Comparison of ENCODE assay signal across 1 cellular context in the genomic region with DNA sequence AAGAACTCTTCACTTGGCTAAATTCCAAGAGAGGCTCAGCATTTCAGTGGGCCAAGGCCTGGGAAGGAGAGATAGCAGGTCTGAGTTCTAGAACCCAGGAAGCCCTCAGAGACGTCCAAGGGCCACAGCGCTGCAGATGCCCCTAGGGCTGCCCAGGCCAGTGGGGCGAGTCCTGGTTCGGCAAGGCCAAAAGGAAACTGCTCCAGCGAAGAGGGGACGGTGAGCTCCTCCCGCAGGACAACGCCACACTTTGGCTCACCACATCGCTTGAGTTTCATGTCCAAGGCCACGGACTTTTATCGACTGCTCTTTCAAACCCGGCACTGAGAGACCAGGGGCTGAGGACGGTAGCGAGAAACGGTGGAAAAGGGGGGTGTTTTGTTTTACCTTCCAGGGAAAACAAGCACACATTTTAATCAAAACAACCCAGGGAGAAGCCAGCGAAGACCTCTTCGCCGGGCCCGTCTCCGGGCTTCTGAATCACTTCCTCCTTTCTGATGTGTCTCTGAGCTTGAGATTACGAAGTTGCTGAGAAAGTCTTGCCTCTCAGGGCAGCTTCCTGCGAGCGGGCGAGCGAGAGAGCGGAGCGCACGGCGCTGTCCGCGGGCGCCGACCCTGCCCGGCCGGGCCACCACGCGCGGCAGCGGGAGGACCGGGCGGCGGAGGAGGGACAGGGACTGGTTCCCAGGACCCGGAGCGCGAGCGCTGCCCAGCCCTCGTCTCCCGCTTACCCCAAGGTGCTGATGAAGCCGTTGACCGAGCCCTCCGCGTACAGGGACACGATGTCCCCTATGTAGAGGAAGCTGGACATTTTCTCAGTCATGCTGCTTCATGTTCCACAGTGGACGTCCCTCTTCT.
TF ChIP-seq lines count a peak whose summit lies in the region.

No MANE protein-coding gene starts in this region.

TF ChIP-seq in K562, 482 proteins besides CTCF, POLR2A, EP300 and RAD21 (continued from another document and continues in another):
- TF ChIP-seq, protein P1, sequence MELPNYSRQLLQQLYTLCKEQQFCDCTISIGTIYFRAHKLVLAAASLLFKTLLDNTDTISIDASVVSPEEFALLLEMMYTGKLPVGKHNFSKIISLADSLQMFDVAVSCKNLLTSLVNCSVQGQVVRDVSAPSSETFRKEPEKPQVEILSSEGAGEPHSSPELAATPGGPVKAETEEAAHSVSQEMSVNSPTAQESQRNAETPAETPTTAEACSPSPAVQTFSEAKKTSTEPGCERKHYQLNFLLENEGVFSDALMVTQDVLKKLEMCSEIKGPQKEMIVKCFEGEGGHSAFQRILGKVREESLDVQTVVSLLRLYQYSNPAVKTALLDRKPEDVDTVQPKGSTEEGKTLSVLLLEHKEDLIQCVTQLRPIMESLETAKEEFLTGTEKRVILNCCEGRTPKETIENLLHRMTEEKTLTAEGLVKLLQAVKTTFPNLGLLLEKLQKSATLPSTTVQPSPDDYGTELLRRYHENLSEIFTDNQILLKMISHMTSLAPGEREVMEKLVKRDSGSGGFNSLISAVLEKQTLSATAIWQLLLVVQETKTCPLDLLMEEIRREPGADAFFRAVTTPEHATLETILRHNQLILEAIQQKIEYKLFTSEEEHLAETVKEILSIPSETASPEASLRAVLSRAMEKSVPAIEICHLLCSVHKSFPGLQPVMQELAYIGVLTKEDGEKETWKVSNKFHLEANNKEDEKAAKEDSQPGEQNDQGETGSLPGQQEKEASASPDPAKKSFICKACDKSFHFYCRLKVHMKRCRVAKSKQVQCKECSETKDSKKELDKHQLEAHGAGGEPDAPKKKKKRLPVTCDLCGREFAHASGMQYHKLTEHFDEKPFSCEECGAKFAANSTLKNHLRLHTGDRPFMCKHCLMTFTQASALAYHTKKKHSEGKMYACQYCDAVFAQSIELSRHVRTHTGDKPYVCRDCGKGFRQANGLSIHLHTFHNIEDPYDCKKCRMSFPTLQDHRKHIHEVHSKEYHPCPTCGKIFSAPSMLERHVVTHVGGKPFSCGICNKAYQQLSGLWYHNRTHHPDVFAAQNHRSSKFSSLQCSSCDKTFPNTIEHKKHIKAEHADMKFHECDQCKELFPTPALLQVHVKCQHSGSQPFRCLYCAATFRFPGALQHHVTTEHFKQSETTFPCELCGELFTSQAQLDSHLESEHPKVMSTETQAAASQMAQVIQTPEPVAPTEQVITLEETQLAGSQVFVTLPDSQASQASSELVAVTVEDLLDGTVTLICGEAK (IDR thresholded peaks at IDR 0.05), result no peak
- TF ChIP-seq, protein P1 (CRISPR knock-in tag; IDR thresholded peaks at IDR 0.05), result no peak
- TF ChIP-seq ZNF584 (CRISPR knock-in tag; IDR thresholded peaks at IDR 0.05; ENCODE audit: low read depth) (no peak), PURB (CRISPR knock-in tag; IDR thresholded peaks at IDR 0.05; ENCODE audit: low read depth) (no peak), RB1 (IDR thresholded peaks at IDR 0.05; ENCODE audit: low read depth) (peak; percentile 33; the same call in 1 of the 2 replicates), POLR2AphosphoS5 (IDR thresholded peaks at IDR 0.05; ENCODE audit: control insufficient read depth, insufficient read depth, low read depth, low read length) (peak; percentile 29; the same call in 1 of the 2 replicates), C11orf30 (IDR thresholded peaks at IDR 0.05; ENCODE audit: low read depth) (no peak), RBM34 (IDR thresholded peaks at IDR 0.05; ENCODE audit: borderline replicate concordance, insufficient read depth, low read length) (no peak), DACH1 (IDR thresholded peaks at IDR 0.05; ENCODE audit: partially characterized antibody) (no peak), PCBP1 (IDR thresholded peaks at IDR 0.05; ENCODE audit: low read depth, low read length, poor library complexity, severe bottlenecking) (no peak), KDM1A (IDR thresholded peaks at IDR 0.05) (0 out of 4 replicates have a peak, but pooled peaks of 1 of the 2 experiments have one; percentile 18), ZNF232 (CRISPR knock-in tag; IDR thresholded peaks at IDR 0.05) (no peak), MECOM (CRISPR knock-in tag; IDR thresholded peaks at IDR 0.05) (no peak), NFRKB (IDR thresholded peaks at IDR 0.05; ENCODE audit: low read depth) (no peak), SIX5 (IDR thresholded peaks at IDR 0.05; ENCODE audit: borderline replicate concordance in 1 of 2, insufficient read depth in 1 of 2, low read depth in 1 of 2, low read length in 2 of 2) (no peak), RBM15 (IDR thresholded peaks at IDR 0.05; ENCODE audit: insufficient read depth, low read length) (no peak), OTX1 (CRISPR knock-in tag; IDR thresholded peaks at IDR 0.05) (0 out of 2 replicates have a peak, but pooled peaks have one; percentile 50), ZNF764 (CRISPR knock-in tag; IDR thresholded peaks at IDR 0.05; ENCODE audit: low read depth) (no peak), SPI1 (IDR thresholded peaks at IDR 0.05; ENCODE audit: borderline replicate concordance, low read depth, low read length) (peak; percentile 97), CCAR2 (IDR thresholded peaks at IDR 0.05; ENCODE audit: low read depth, low read length) (no peak), MAFF (IDR thresholded peaks at IDR 0.05; ENCODE audit: low read length) (no peak), ARID1B (IDR thresholded peaks at IDR 0.05) (peak; percentile 73), ZNF717 (CRISPR knock-in tag; IDR thresholded peaks at IDR 0.05) (no peak), XRCC3 (IDR thresholded peaks at IDR 0.05) (no peak), ZNF197 (CRISPR knock-in tag; IDR thresholded peaks at IDR 0.05; ENCODE audit: low read depth) (no peak), COPS2 (conservative IDR thresholded peaks at IDR 0.05) (no peak), NCOR1 (IDR thresholded peaks at IDR 0.05) (no peak; the same call in 1 of the 2 replicates), PML (IDR thresholded peaks at IDR 0.05; ENCODE audit: low read length) (peak; percentile 45; the same call in 1 of the 2 replicates), GABPA (tag; conservative IDR thresholded peaks at IDR 0.05; ENCODE audit: low read depth) (no peak), EP400 (IDR thresholded peaks at IDR 0.05) (no peak), ETV6 (IDR thresholded peaks at IDR 0.05; ENCODE audit: borderline replicate concordance in 1 of 2, low read depth in 2 of 2, low read length in 1 of 2) (no peak), ETV6 (CRISPR knock-in tag; IDR thresholded peaks at IDR 0.05; ENCODE audit: borderline replicate concordance) (no peak), ERF (CRISPR knock-in tag; IDR thresholded peaks at IDR 0.05) (0 out of 2 replicates have a peak, but pooled peaks have one; percentile 33), FOXA3 (CRISPR knock-in tag; conservative IDR thresholded peaks at IDR 0.05 in 1 of 2, IDR thresholded peaks at IDR 0.05 in 1 of 2) (no peak), KLF16 (IDR thresholded peaks at IDR 0.05) (no peak)
- TF ChIP-seq, protein P2, sequence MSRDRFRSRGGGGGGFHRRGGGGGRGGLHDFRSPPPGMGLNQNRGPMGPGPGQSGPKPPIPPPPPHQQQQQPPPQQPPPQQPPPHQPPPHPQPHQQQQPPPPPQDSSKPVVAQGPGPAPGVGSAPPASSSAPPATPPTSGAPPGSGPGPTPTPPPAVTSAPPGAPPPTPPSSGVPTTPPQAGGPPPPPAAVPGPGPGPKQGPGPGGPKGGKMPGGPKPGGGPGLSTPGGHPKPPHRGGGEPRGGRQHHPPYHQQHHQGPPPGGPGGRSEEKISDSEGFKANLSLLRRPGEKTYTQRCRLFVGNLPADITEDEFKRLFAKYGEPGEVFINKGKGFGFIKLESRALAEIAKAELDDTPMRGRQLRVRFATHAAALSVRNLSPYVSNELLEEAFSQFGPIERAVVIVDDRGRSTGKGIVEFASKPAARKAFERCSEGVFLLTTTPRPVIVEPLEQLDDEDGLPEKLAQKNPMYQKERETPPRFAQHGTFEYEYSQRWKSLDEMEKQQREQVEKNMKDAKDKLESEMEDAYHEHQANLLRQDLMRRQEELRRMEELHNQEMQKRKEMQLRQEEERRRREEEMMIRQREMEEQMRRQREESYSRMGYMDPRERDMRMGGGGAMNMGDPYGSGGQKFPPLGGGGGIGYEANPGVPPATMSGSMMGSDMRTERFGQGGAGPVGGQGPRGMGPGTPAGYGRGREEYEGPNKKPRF (IDR thresholded peaks at IDR 0.05; ENCODE audit: low read depth, low read length), result no peak
- TF ChIP-seq, protein P3, sequence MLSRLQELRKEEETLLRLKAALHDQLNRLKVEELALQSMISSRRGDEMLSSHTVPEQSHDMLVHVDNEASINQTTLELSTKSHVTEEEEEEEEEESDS (CRISPR knock-in tag; IDR thresholded peaks at IDR 0.05), result no peak
- TF ChIP-seq, protein P4, sequence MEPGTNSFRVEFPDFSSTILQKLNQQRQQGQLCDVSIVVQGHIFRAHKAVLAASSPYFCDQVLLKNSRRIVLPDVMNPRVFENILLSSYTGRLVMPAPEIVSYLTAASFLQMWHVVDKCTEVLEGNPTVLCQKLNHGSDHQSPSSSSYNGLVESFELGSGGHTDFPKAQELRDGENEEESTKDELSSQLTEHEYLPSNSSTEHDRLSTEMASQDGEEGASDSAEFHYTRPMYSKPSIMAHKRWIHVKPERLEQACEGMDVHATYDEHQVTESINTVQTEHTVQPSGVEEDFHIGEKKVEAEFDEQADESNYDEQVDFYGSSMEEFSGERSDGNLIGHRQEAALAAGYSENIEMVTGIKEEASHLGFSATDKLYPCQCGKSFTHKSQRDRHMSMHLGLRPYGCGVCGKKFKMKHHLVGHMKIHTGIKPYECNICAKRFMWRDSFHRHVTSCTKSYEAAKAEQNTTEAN (CRISPR knock-in tag; IDR thresholded peaks at IDR 0.05), result no peak
- TF ChIP-seq, protein P5, sequence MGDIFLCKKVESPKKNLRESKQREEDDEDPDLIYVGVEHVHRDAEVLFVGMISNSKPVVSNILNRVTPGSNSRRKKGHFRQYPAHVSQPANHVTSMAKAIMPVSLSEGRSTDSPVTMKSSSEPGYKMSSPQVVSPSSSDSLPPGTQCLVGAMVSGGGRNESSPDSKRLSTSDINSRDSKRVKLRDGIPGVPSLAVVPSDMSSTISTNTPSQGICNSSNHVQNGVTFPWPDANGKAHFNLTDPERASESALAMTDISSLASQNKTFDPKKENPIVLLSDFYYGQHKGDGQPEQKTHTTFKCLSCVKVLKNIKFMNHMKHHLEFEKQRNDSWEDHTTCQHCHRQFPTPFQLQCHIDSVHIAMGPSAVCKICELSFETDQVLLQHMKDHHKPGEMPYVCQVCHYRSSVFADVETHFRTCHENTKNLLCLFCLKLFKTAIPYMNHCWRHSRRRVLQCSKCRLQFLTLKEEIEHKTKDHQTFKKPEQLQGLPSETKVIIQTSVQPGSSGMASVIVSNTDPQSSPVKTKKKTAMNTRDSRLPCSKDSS (IDR thresholded peaks at IDR 0.05; ENCODE audit: low read depth, partially characterized antibody), result no peak
- TF ChIP-seq, protein P6, sequence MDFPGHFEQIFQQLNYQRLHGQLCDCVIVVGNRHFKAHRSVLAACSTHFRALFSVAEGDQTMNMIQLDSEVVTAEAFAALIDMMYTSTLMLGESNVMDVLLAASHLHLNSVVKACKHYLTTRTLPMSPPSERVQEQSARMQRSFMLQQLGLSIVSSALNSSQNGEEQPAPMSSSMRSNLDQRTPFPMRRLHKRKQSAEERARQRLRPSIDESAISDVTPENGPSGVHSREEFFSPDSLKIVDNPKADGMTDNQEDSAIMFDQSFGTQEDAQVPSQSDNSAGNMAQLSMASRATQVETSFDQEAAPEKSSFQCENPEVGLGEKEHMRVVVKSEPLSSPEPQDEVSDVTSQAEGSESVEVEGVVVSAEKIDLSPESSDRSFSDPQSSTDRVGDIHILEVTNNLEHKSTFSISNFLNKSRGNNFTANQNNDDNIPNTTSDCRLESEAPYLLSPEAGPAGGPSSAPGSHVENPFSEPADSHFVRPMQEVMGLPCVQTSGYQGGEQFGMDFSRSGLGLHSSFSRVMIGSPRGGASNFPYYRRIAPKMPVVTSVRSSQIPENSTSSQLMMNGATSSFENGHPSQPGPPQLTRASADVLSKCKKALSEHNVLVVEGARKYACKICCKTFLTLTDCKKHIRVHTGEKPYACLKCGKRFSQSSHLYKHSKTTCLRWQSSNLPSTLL (IDR thresholded peaks at IDR 0.05), result no peak
- TF ChIP-seq, protein P7, sequence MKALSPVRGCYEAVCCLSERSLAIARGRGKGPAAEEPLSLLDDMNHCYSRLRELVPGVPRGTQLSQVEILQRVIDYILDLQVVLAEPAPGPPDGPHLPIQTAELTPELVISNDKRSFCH (CRISPR knock-in tag; IDR thresholded peaks at IDR 0.05), result no peak
- TF ChIP-seq, protein P7 (tag; IDR thresholded peaks at IDR 0.05), result peak; percentile 36; the same call in 1 of the 2 replicates
- TF ChIP-seq, protein P8, sequence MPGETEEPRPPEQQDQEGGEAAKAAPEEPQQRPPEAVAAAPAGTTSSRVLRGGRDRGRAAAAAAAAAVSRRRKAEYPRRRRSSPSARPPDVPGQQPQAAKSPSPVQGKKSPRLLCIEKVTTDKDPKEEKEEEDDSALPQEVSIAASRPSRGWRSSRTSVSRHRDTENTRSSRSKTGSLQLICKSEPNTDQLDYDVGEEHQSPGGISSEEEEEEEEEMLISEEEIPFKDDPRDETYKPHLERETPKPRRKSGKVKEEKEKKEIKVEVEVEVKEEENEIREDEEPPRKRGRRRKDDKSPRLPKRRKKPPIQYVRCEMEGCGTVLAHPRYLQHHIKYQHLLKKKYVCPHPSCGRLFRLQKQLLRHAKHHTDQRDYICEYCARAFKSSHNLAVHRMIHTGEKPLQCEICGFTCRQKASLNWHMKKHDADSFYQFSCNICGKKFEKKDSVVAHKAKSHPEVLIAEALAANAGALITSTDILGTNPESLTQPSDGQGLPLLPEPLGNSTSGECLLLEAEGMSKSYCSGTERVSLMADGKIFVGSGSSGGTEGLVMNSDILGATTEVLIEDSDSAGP (CRISPR knock-in tag; IDR thresholded peaks at IDR 0.05), result 0 out of 2 replicates have a peak, but pooled peaks have one; percentile 59
